21 cellular contexts compared by ENCODE assay signal in the genomic region with DNA sequence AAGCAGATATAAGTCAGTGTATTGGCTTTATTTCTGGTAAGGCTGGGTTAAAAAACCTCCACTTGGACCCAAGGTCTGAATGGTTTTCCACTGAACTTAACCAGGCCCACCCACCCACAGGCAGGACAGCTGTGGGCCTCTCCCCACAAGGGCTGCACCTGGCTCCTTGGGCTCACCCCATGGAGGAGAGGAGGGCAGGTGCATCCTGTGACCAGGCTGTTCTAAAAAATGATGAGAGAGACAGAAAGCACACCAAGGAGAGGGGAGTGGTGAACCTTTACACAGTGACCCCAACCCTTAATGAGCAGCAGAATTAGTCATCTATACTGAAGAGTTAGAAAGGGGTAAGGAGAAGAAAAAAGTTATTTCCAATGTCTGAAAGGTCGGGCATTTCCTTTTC. TPM values are rescaled to one million over a fixed set of nuclear protein-coding genes. Genes with fewer than 3 reads are reported as not detected.
DNase-seq lines count a peak whose midpoint lies in the region; ATAC-seq and TF ChIP-seq lines count a peak whose summit lies in the region.
"Had no signal": no experiment of that assay in that cellular context is flagged by ENCODE, and none has a peak within 500 bp of the region (broad histone marks: within the 10 kb centered on the region; RNA-seq: fewer than 3 reads in every experiment).

No MANE protein-coding gene starts in this region.

- H3K4me3 ChIP-seq in GM06990 (replicated peaks; ENCODE audit: low read depth, low read length): no peak overlapping the region
- H3K4me3 ChIP-seq: body of pancreas, dorsolateral prefrontal cortex, heart left ventricle, right atrium auricular region had no signal

- no peaks in the 10 kb centered on the region for H3K27me3 ChIP-seq in GM06990 (replicated peaks; ENCODE audit: control insufficient read depth, insufficient read depth, low read length)
- H3K27me3 ChIP-seq: body of pancreas, right atrium auricular region had no signal

- DNase-seq in GM06990 (ENCODE audit: extremely low read depth, insufficient read length) (peak; percentile 54), epithelial cell of prostate (ENCODE audit: low read depth, low spot score) (no peak), T-helper 2 cell (no peak), NCI-H345 treated with DMSO at 0.1 percent for 48 hours (lab: John Stamatoyannopoulos, UW; ENCODE audit: unreplicated experiment) (no peak), mucosa of gallbladder (ENCODE audit: low spot score) (no peak)
- no peak for DNase-seq in stimulated activated naive CD4-positive, alpha-beta T cell treated with Interleukin-2 at 50 U/mL for 16 hours (lab: John Stamatoyannopoulos, UW)
- DNase-seq: activated gamma-delta T cell treated with Interleukin-2 at 50 U/mL for 16 hours, AML-193, body of pancreas, DMS 273 treated with DMSO at 0.1 percent for 48 hours, dorsolateral prefrontal cortex, heart left ventricle, kidney, NCI-H1694, NCI-H774, nucleus accumbens, substantia nigra had no signal

- TF ChIP-seq CTCF in GM06990 (IDR thresholded peaks at IDR 0.05; ENCODE audit: insufficient read depth, low read length, poor library complexity, severe bottlenecking): no peak

- no peaks in the 10 kb centered on the region for H3K36me3 ChIP-seq in GM06990 (ENCODE audit: control insufficient read depth, insufficient read depth, low read length)
- H3K36me3 ChIP-seq: heart left ventricle, right atrium auricular region had no signal

- ATAC-seq in GM19455 (IDR thresholded peaks at IDR 0.05; ENCODE audit: unreplicated experiment): peak; percentile 47
- peak; percentile 42 for ATAC-seq in HG03280 (IDR thresholded peaks at IDR 0.05; ENCODE audit: unreplicated experiment)
- ATAC-seq: body of pancreas, WTC11 had no signal

- peak overlapping the region; percentile 52 for H3K27ac ChIP-seq in epithelial cell of prostate
- H3K27ac ChIP-seq: body of pancreas, dorsolateral prefrontal cortex, right atrium auricular region had no signal

RNA-seq across cellular contexts. Expression of gene DUSP22, which starts 34.5 kb away (rescaled TPM):
- total RNA-seq in mucosa of gallbladder: 36.4 TPM
